ENCODE assay signal across 17 cellular contexts in the genomic region with DNA sequence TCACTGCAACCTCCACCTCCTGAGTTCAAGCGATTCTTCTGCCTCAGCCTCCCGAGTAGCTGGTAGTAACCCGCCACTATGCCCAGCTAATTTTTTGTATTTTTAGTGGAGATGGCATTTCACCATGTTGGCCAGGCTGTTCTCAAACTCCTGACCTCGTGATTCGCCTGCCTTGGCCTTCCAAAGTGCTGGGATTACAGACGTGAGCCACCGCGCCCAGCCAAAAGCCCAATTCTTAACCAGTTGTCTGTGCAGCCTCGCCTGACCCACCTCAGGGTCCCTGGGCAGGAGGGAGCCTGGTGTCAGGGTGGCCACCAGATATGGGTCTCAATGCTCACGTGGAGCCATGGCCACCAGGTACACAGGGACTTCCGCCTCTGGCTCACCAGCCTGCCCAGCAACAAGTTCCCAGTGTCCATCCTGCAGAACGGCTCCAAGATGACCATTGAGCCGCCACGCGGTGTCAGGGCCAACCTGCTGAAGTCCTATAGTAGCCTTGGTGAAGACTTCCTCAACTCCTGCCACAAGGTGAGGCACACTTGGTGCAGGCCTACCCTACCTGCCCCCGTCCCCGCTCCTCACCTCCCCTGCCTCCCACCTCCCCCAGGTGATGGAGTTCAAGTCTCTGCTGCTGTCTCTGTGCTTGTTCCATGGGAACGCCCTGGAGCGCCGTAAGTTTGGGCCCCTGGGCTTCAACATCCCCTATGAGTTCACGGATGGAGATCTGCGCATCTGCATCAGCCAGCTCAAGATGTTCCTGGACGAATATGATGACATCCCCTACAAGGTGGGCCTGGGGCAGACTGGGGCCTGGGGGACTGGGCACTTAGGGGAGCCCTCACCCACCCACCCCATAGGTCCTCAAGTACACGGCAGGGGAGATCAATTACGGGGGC. TPM values are rescaled to one million over a fixed set of nuclear protein-coding genes. Genes with fewer than 3 reads are reported as not detected.
"Had no signal": no experiment of that assay in that cellular context is flagged by ENCODE, and none has a peak within 500 bp of the region (broad histone marks: within the 10 kb centered on the region; RNA-seq: fewer than 3 reads in every experiment).

No MANE protein-coding gene starts in this region.

- H3K4me2 ChIP-seq: smooth muscle cell had no signal

- H3K4me3 ChIP-seq: colonic mucosa, smooth muscle cell, thoracic aorta, upper lobe of left lung had no signal

- H3K36me3 ChIP-seq: colonic mucosa had no signal

- H3K4me1 ChIP-seq: upper lobe of left lung had no signal

- H3K27me3 ChIP-seq: colonic mucosa, upper lobe of left lung had no signal

- ATAC-seq: activated CD4-positive, alpha-beta T cell treated with anti-CD3 and anti-CD28 coated beads for 36 hours; naive thymus-derived CD8-positive, alpha-beta T cell; sciatic nerve; stimulated activated effector memory CD8-positive, alpha-beta T cell treated with anti-CD3 and anti-CD28 coated beads, Interleukin-12 subunit alpha, Interleukin-12 subunit beta, amount 100 ng/mL, for 72 hours; WTC11 had no signal

- H3K9me3 ChIP-seq: colonic mucosa, thoracic aorta, upper lobe of left lung had no signal

- DNase-seq: activated CD4-positive, alpha-beta T cell treated with anti-CD3 and anti-CD28 coated beads for 36 hours; activated CD4-positive, alpha-beta T cell treated with anti-CD3 and anti-CD28 coated beads, Interleukin-2, amount 50 U/mL, for 48 hours; activated naive CD4-positive, alpha-beta T cell treated with anti-CD3 and anti-CD28 coated beads for 36 hours; central memory CD4-positive, alpha-beta T cell; colonic mucosa; kidney glomerular epithelial cell; mesendoderm; nucleus accumbens; stimulated activated CD4-positive, alpha-beta T cell treated with anti-CD3 and anti-CD28 coated beads, Interleukin-4, amount 100 ng/mL, for 24 hours; SW 1271; upper lobe of left lung had no signal

- H3K27ac ChIP-seq: colonic mucosa, thoracic aorta, upper lobe of left lung had no signal

RNA-seq across cellular contexts. Expression of gene SEMA3G, which starts 48.6 kb away (rescaled TPM):
- total RNA-seq: activated CD4-positive, alpha-beta T cell treated with anti-CD3 and anti-CD28 coated beads for 36 hours; activated naive CD4-positive, alpha-beta T cell treated with anti-CD3 and anti-CD28 coated beads for 36 hours; naive thymus-derived CD8-positive, alpha-beta T cell had no signal
- polyA plus RNA-seq: naive thymus-derived CD8-positive, alpha-beta T cell had no signal
